1 cellular context compared by ENCODE assay signal in genomic region chr1:17895986-17896385, GRCh38.
TF ChIP-seq lines count a peak whose summit lies in the region.

No MANE protein-coding gene starts in this region.

TF ChIP-seq in IMR-90, 13 proteins besides CTCF, POLR2A, EP300 and RAD21 (continued from another document):
- TF ChIP-seq USF2 (IDR thresholded peaks at IDR 0.05; ENCODE audit: low read depth, low read length) (no peak), MAZ (IDR thresholded peaks at IDR 0.05; ENCODE audit: borderline replicate concordance, low read depth, low read length) (no peak), CEBPB (IDR thresholded peaks at IDR 0.05; ENCODE audit: low read depth, low read length) (no peak), RCOR1 (IDR thresholded peaks at IDR 0.05; ENCODE audit: insufficient replicate concordance, low read length) (no peak), BHLHE40 (IDR thresholded peaks at IDR 0.05; ENCODE audit: low read depth, low read length) (no peak)
